In genomic region chr3:52986938-52987337, GRCh38 we compare ENCODE assay signal across 10 cellular contexts. TPM values are rescaled to one million over a fixed set of nuclear protein-coding genes. Genes with fewer than 3 reads are reported as not detected.
DNase-seq lines count a peak whose midpoint lies in the region; ATAC-seq and TF ChIP-seq lines count a peak whose summit lies in the region.
"Had no signal": no experiment of that assay in that cellular context is flagged by ENCODE, and none has a peak within 500 bp of the region (broad histone marks: within the 10 kb centered on the region; RNA-seq: fewer than 3 reads in every experiment).

No MANE protein-coding gene starts in this region.

- H3K27me3 ChIP-seq in liver (ENCODE audit: control insufficient read depth in 4 of 4, insufficient read depth in 4 of 4, low read length in 3 of 4) (no peaks in the 10 kb centered on the region), H7 (ENCODE audit: control insufficient read depth, insufficient read depth, low read length) (no peaks in the 10 kb centered on the region)

- CTCF ChIA-PET in HEK293 (lab: Yijun Ruan, JAX), result interaction anchor here (0.6 to 2.4 kb wide), 5 partner anchors 10 to 136 kb away, joined by 3 to 6 read pairs (median 4); no protein-coding TSS in a partner anchor

- H3K9ac ChIP-seq in liver (ENCODE audit: low read depth in 1 of 2, low read length in 2 of 2), result no peak overlapping the region

- peak; percentile 11 for DNase-seq in CD1c-positive myeloid dendritic cell (ENCODE audit: extremely low spot score)
- DNase-seq in astrocyte of the cerebellum (ENCODE audit: low read depth), result no peak
- DNase-seq in H7, result no peak
- DNase-seq in stimulated activated CD4-positive, alpha-beta T cell treated with anti-CD3 and anti-CD28 coated beads, Interleukin-4, amount 100 ng/mL, for 1 hour, result no peak
- DNase-seq: activated CD4-positive, CD25-positive, alpha-beta regulatory T cell; NCI-H345 had no signal

- H3K9me3 ChIP-seq in HEK293 (ENCODE audit: control insufficient read depth, insufficient read depth, low read depth, low read length), result no peaks in the 10 kb centered on the region
- H3K9me3 ChIP-seq in liver (ENCODE audit: control insufficient read depth in 4 of 4, low read length in 3 of 4), result no peaks in the 10 kb centered on the region

- 73% methylated on average over 3 of the region's 3 CpGs for WGBS in liver

- TF ChIP-seq RAD21 in liver (IDR thresholded peaks at IDR 0.05), result peak; percentile 52 to 68

- ATAC-seq in GM21423 (IDR thresholded peaks at IDR 0.05; ENCODE audit: unreplicated experiment) (no peak), GM21723 (IDR thresholded peaks at IDR 0.05; ENCODE audit: unreplicated experiment) (no peak)

- TF ChIP-seq CTCF in HEK293 (tag by site-specific recombination; IDR thresholded peaks at IDR 0.05) (no peak), astrocyte of the cerebellum (IDR thresholded peaks at IDR 0.05; ENCODE audit: low read depth, low read length, missing control alignments) (peak; percentile 23), liver (IDR thresholded peaks at IDR 0.05; ENCODE audit: low read depth, low read length, missing input control) (peak; percentile 17)

- POLR2A ChIA-PET in HEK293 (lab: Yijun Ruan, JAX), result interaction anchor here (1.6 kb wide), 1 partner anchor 17 kb away, joined by 4 read pairs; no protein-coding TSS in a partner anchor

- in situ Hi-C loops in astrocyte of the cerebellum (cut with HindIII; ENCODE audit: low sequenced_read_pairs), result no loop called here

- H3K4me3 ChIP-seq in HEK293 (ENCODE audit: low read depth, low read length) (no peak overlapping the region), astrocyte of the cerebellum (ENCODE audit: low read depth, low read length) (no peak overlapping the region), liver (ENCODE audit: low read depth in 1 of 3, low read length in 3 of 3) (no peak overlapping the region), H7 (ENCODE audit: insufficient read depth, low read depth, low read length) (no peak overlapping the region)

- H3K36me3 ChIP-seq in HEK293 (ENCODE audit: control insufficient read depth in 2 of 2, insufficient read depth in 1 of 2, low read length in 2 of 2), result no peaks in the 10 kb centered on the region
- no peaks in the 10 kb centered on the region for H3K36me3 ChIP-seq in liver (ENCODE audit: control insufficient read depth in 4 of 4, insufficient read depth in 3 of 4, low read depth in 1 of 4, low read length in 3 of 4)
- no peaks in the 10 kb centered on the region for H3K36me3 ChIP-seq in H7 (replicated peaks; ENCODE audit: control insufficient read depth, insufficient read depth, low read length)

- H3K27ac ChIP-seq in HEK293 (ENCODE audit: extremely low read depth, low read depth, low read length) (no peak overlapping the region), liver (ENCODE audit: low read depth in 1 of 2, low read length in 2 of 2) (no peak overlapping the region)

- H3K4me1 ChIP-seq in HEK293 (ENCODE audit: control insufficient read depth, insufficient read depth, low read length), result no peaks in the 10 kb centered on the region
- peaks cover 0 to 1% (median 0%) of the 10 kb centered on the region in 4 donors for H3K4me1 ChIP-seq in liver (ENCODE audit: control insufficient read depth in 4 of 4, insufficient read depth in 4 of 4, low read length in 3 of 4)

TF ChIP-seq in HEK293, 187 proteins besides CTCF, POLR2A, EP300 and RAD21:
- TF ChIP-seq ZNF654 (tag by site-specific recombination; IDR thresholded peaks at IDR 0.05; ENCODE audit: low read depth) (peak; percentile 57), ZNF18 (tag by site-specific recombination; IDR thresholded peaks at IDR 0.05) (no peak)
TF ChIP-seq in HEK293: peak in this region for 1.

TF ChIP-seq in liver, 16 proteins besides CTCF, POLR2A, EP300 and RAD21:
- no peak for TF ChIP-seq GABPA (IDR thresholded peaks at IDR 0.05 in 1 of 2, conservative IDR thresholded peaks at IDR 0.05 in 1 of 2)
- TF ChIP-seq REST (IDR thresholded peaks at IDR 0.05), result no peak
- TF ChIP-seq JUND (IDR thresholded peaks at IDR 0.05), result no peak
- TF ChIP-seq HNF4G (IDR thresholded peaks at IDR 0.05), result no peak
- no peak for TF ChIP-seq ATF3 (IDR thresholded peaks at IDR 0.05)
- TF ChIP-seq MAX (IDR thresholded peaks at IDR 0.05), result no peak
- no peak for TF ChIP-seq FOXA2 (IDR thresholded peaks at IDR 0.05)
- no peak for TF ChIP-seq RXRA (IDR thresholded peaks at IDR 0.05)
- no peak for TF ChIP-seq YY1 (IDR thresholded peaks at IDR 0.05)
- no peak for TF ChIP-seq TAF1 (conservative IDR thresholded peaks at IDR 0.05)
- TF ChIP-seq ZBTB33 (IDR thresholded peaks at IDR 0.05), result no peak
- TF ChIP-seq HNF4A (conservative IDR thresholded peaks at IDR 0.05), result no peak

RNA-seq across cellular contexts. Expression of gene SFMBT1, which starts 58.9 kb away (rescaled TPM):
- 10 to 100 TPM; 16.1 to 17.8 TPM for total RNA-seq in liver
- polyA plus RNA-seq in liver, result 1 to 10 TPM; 4.4 to 4.7 TPM
- total RNA-seq in H7 (2014; rRNA removed; shearing (Covaris generic)), result 12.9 and 22.2 TPM in 2 replicates
